ENCODE assay signal across 1 cellular context in the genomic region with DNA sequence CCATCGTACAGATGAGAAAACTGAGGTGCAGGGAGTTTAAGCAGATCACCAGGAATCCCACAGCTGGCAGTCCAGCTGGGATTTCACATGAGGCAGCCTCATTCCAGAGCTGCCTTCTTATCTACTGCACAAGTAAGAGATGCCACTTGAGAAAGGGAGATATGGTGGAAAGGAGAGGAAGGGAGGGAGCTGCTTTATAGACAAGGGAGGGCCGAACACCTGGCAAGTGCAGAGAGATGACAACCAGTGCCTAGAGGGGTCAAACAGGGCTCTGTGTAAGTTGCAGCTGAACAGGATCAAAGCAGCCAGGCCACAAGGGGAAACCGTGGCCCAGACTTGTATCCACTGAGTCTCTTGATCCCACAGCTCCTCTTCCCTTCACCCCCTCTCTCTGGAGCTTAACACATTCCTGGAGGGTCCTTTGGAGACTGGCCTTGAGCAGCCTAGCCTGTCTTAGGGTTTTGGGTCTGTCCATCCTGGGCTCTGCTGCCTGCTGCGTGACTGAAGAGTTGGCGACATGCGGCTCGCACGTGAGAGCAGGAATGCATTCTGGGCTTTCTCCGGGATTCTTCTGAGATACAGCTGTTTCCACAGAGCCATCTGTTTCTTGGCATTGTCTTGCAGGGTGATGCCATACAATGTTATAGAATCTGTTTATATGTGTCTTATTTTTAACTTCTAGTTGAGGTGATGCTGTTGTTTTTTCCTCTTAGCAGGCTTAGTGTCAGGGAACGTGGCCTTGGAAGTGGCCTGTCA.
TF ChIP-seq lines count a peak whose summit lies in the region.

No MANE protein-coding gene starts in this region.

TF ChIP-seq in IMR-90, 13 proteins besides CTCF, POLR2A, EP300 and RAD21:
- TF ChIP-seq, protein P1, sequence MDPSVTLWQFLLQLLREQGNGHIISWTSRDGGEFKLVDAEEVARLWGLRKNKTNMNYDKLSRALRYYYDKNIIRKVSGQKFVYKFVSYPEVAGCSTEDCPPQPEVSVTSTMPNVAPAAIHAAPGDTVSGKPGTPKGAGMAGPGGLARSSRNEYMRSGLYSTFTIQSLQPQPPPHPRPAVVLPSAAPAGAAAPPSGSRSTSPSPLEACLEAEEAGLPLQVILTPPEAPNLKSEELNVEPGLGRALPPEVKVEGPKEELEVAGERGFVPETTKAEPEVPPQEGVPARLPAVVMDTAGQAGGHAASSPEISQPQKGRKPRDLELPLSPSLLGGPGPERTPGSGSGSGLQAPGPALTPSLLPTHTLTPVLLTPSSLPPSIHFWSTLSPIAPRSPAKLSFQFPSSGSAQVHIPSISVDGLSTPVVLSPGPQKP (IDR thresholded peaks at IDR 0.05; ENCODE audit: borderline replicate concordance, low read depth, low read length), result no peak
- TF ChIP-seq MXI1 (IDR thresholded peaks at IDR 0.05; ENCODE audit: borderline replicate concordance, low read depth, low read length), result no peak
- no peak for TF ChIP-seq RFX5 (IDR thresholded peaks at IDR 0.05; ENCODE audit: low read depth, low read length)
- no peak for TF ChIP-seq RCOR1 (IDR thresholded peaks at IDR 0.05; ENCODE audit: insufficient replicate concordance, low read length)
- no peak for TF ChIP-seq FOS (IDR thresholded peaks at IDR 0.05; ENCODE audit: low read depth, low read length)
- TF ChIP-seq SMC3 (IDR thresholded peaks at IDR 0.05; ENCODE audit: low read depth, low read length), result no peak
- TF ChIP-seq, protein P2, sequence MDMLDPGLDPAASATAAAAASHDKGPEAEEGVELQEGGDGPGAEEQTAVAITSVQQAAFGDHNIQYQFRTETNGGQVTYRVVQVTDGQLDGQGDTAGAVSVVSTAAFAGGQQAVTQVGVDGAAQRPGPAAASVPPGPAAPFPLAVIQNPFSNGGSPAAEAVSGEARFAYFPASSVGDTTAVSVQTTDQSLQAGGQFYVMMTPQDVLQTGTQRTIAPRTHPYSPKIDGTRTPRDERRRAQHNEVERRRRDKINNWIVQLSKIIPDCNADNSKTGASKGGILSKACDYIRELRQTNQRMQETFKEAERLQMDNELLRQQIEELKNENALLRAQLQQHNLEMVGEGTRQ (IDR thresholded peaks at IDR 0.05; ENCODE audit: low read depth, low read length), result no peak
- TF ChIP-seq CHD1 (IDR thresholded peaks at IDR 0.05; ENCODE audit: low read depth, low read length), result no peak
- no peak for TF ChIP-seq BHLHE40 (IDR thresholded peaks at IDR 0.05; ENCODE audit: low read depth, low read length)
